ENCODE assay signal across 22 cellular contexts in genomic region chr13:27041341-27041740, GRCh38.
"Had no signal": no experiment of that assay in that cellular context is flagged by ENCODE, and none has a peak within 500 bp of the region (broad histone marks: within the 10 kb centered on the region; RNA-seq: fewer than 3 reads in every experiment).

No MANE protein-coding gene starts in this region.

- H3K36me3 ChIP-seq: left lung, thoracic aorta had no signal

- H3K27me3 Mint-ChIP-seq: dendritic cell treated with granulocyte-macrophage colony-stimulating factor and Interleukin-4, amounts not matched to agents 40 ng/mL and 50 ng/mL, for 4 days had no signal

- H3K4me3 Mint-ChIP-seq: activated B cell treated with CpG ODN at 0.5 μM for 24 hours; activated CD4-positive, alpha-beta T cell treated with anti-CD3 and anti-CD28 coated beads for 36 hours; brain; dendritic cell treated with granulocyte-macrophage colony-stimulating factor and Interleukin-4, amounts not matched to agents 40 ng/mL and 50 ng/mL, for 4 days; naive thymus-derived CD8-positive, alpha-beta T cell; stimulated activated memory B cell treated with anti-CD40 and anti-IgM and Interleukin-4, amounts not matched to agents 10 μg/mL and 1 μg/mL and 100 μg/mL, for 72 hours; T-helper 17 cell had no signal

- DNase-seq: activated B cell treated with CpG ODN at 0.5 μM for 24 hours; activated CD4-positive, alpha-beta T cell treated with anti-CD3 and anti-CD28 coated beads for 36 hours; activated CD4-positive, alpha-beta T cell treated with anti-CD3 and anti-CD28 coated beads, Interleukin-2, amount 50 U/mL, for 48 hours; activated CD8-positive, alpha-beta memory T cell treated with anti-CD3 and anti-CD28 coated beads, Interleukin-2, amount 50 U/mL, for 48 hours; activated naive CD4-positive, alpha-beta T cell treated with Interleukin-2 at 50 U/mL for 16 hours; activated T-cell treated with anti-CD3 and anti-CD28 coated beads, Interleukin-2, amount 50 U/mL, for 48 hours; anterior cingulate cortex; effector CD4-positive, alpha-beta T cell; foreskin melanocyte; kidney glomerular epithelial cell; left lung; naive thymus-derived CD8-positive, alpha-beta T cell; stimulated activated CD4-positive, alpha-beta T cell treated with anti-CD3 and anti-CD28 coated beads, Interleukin-2, amount 100 ng/mL, for 24 hours; SW 1271; T-helper 17 cell had no signal

- H3K9me3 Mint-ChIP-seq: activated B cell treated with CpG ODN at 0.5 μM for 24 hours; naive thymus-derived CD8-positive, alpha-beta T cell; stimulated activated memory B cell treated with anti-CD40 and anti-IgM and Interleukin-4, amounts not matched to agents 10 μg/mL and 1 μg/mL and 100 μg/mL, for 72 hours had no signal

- H3K4me1 ChIP-seq: left lung had no signal

- H3K27me3 ChIP-seq: hepatocyte, left lung had no signal

- ATAC-seq: activated CD4-positive, alpha-beta T cell treated with anti-CD3 and anti-CD28 coated beads for 36 hours; left lung; naive thymus-derived CD8-positive, alpha-beta T cell; stimulated activated memory B cell treated with anti-CD40 and anti-IgM and Interleukin-4, amounts not matched to agents 10 μg/mL and 1 μg/mL and 100 μg/mL, for 72 hours; T-helper 17 cell had no signal

- H3K4me3 ChIP-seq: hepatocyte, left lung, lung, thoracic aorta had no signal

- H3K9me3 ChIP-seq: left lung, thoracic aorta had no signal

- H3K36me3 Mint-ChIP-seq: brain; naive thymus-derived CD8-positive, alpha-beta T cell; stimulated activated memory B cell treated with anti-CD40 and anti-IgM and Interleukin-4, amounts not matched to agents 10 μg/mL and 1 μg/mL and 100 μg/mL, for 72 hours had no signal

- H3K4me1 Mint-ChIP-seq: T-helper 17 cell had no signal

- H3K4me2 ChIP-seq: hepatocyte had no signal

- H3K27ac Mint-ChIP-seq: activated B cell treated with CpG ODN at 0.5 μM for 24 hours; activated CD4-positive, alpha-beta T cell treated with anti-CD3 and anti-CD28 coated beads for 36 hours; dendritic cell treated with granulocyte-macrophage colony-stimulating factor and Interleukin-4, amounts not matched to agents 40 ng/mL and 50 ng/mL, for 4 days; progenitor cell of endocrine pancreas; stimulated activated memory B cell treated with anti-CD40 and anti-IgM and Interleukin-4, amounts not matched to agents 10 μg/mL and 1 μg/mL and 100 μg/mL, for 72 hours; T-helper 17 cell had no signal

- H3K27ac ChIP-seq: hepatocyte, left lung, thoracic aorta had no signal
